In the genomic region with DNA sequence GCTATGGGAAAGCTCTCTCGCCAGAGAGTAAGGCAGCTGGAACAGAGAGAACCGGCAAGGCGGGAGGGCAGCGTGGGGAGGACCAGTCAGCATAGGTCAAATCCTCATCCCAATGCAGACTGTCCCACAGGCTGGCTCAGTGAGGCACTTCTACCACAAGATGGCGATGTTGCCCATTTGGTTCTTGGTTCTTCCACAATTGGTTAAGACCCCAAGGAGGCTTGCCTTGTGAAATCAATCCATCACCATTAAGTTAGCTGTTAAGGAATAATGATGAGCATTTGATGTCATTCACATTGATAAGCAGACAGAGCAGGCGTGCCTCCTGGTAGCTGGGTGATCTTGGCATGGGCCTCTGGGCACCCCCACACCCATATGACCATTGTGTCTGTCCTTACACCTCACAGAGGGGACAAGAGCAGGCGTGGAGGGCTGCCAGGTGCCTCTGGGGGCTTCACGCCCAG, we compare ENCODE assay signal across 8 cellular contexts. TPM values are rescaled to one million over a fixed set of nuclear protein-coding genes. Genes with fewer than 3 reads are reported as not detected.
DNase-seq lines count a peak whose midpoint lies in the region; ATAC-seq, FAIRE-seq and TF ChIP-seq lines count a peak whose summit lies in the region.

No MANE protein-coding gene starts in this region.

- 20% methylated on average over 8 of the region's 8 CpGs for WGBS in mesenchymal stem cell

- peaks cover 5 to 21% of the 10 kb centered on the region in 2 experiments for H3K27me3 ChIP-seq in mesenchymal stem cell (ENCODE audit: control insufficient read depth in 1 of 2, insufficient read depth in 1 of 2, low read length in 2 of 2)

- DNase-seq in 8988T (peak; percentile 71), GM12892 (ENCODE audit: insufficient read length) (peak; percentile 59), NCI-H524 treated with DMSO at 0.1 percent for 48 hours (lab: John Stamatoyannopoulos, UW) (peak; percentile 55), mesenchymal stem cell (peak; percentile 82)
- DNase-seq in activated CD4-positive, alpha-beta T cell treated with anti-CD3 and anti-CD28 coated beads, Interleukin-2, amount 50 U/mL, for 48 hours, result peak; percentile 68 to 73
- DNase-seq in effector memory CD8-positive, alpha-beta T cell, result peak; percentile 67 to 79 (median 71)
- DNase-seq in stimulated activated CD8-positive, alpha-beta memory T cell treated with anti-CD3 and anti-CD28 coated beads, Interleukin-4, amount 100 ng/mL, for 48 hours, result peak; percentile 80

- no peaks in the 10 kb centered on the region for H3K27me3 Mint-ChIP-seq in effector memory CD8-positive, alpha-beta T cell

- no peak for TF ChIP-seq POLR2A in GM12892 (IDR thresholded peaks at IDR 0.05; ENCODE audit: low read depth, low read length)

- H3K4ac ChIP-seq in mesenchymal stem cell (ENCODE audit: low read depth in 1 of 2, low read length in 2 of 2), result no peak overlapping the region

- no peak overlapping the region for H3K18ac ChIP-seq in mesenchymal stem cell (ENCODE audit: low read depth in 1 of 2, low read length in 2 of 2)

- H3K9ac ChIP-seq in mesenchymal stem cell (ENCODE audit: low read length), result no peak overlapping the region

- H3K27ac ChIP-seq in mesenchymal stem cell (ENCODE audit: low read length, poor library complexity, severe bottlenecking), result no peak overlapping the region

- H2AK5ac ChIP-seq in mesenchymal stem cell (ENCODE audit: low read length, severe bottlenecking), result no peak overlapping the region

- H3K36me3 ChIP-seq in mesenchymal stem cell (ENCODE audit: control insufficient read depth in 1 of 2, insufficient read depth in 2 of 2, low read depth in 1 of 2, low read length in 2 of 2), result no peaks in the 10 kb centered on the region

- no peak overlapping the region for H4K91ac ChIP-seq in mesenchymal stem cell (ENCODE audit: low read length)

- peak; percentile 93 for FAIRE-seq in GM12892 (lab: Jason Lieb, UNC)

- H3K9me3 Mint-ChIP-seq in effector memory CD8-positive, alpha-beta T cell, result no peaks in the 10 kb centered on the region

- H2BK5ac ChIP-seq in mesenchymal stem cell (ENCODE audit: low read depth, low read length, poor library complexity, severe bottlenecking), result no peak overlapping the region

- H3K4me1 ChIP-seq in mesenchymal stem cell (ENCODE audit: control insufficient read depth, insufficient read depth, low read depth, low read length), result peaks cover 4% of the 10 kb centered on the region

- no peaks in the 10 kb centered on the region for H3K9me3 ChIP-seq in mesenchymal stem cell (ENCODE audit: control insufficient read depth, low read length)

- H2BK15ac ChIP-seq in mesenchymal stem cell (ENCODE audit: low read depth, poor library complexity, severe bottlenecking), result no peak overlapping the region

- H3K4me2 ChIP-seq in mesenchymal stem cell (ENCODE audit: low read length, poor library complexity, severe bottlenecking), result no peak overlapping the region

- H3K27ac Mint-ChIP-seq in effector memory CD8-positive, alpha-beta T cell, result no peak overlapping the region

- no peak overlapping the region for H3K23ac ChIP-seq in mesenchymal stem cell (ENCODE audit: low read length in 2 of 2)

- peak; percentile 71 for ATAC-seq in HG03159 (IDR thresholded peaks at IDR 0.05; ENCODE audit: unreplicated experiment)
- ATAC-seq in effector memory CD8-positive, alpha-beta T cell (replicated peaks), result peak; percentile 85

- H3K79me1 ChIP-seq in mesenchymal stem cell (replicated peaks; ENCODE audit: low read length, poor library complexity, severe bottlenecking), result no peaks in the 10 kb centered on the region

- no peak overlapping the region for H3K4me3 Mint-ChIP-seq in effector memory CD8-positive, alpha-beta T cell

- no peak overlapping the region for H3K14ac ChIP-seq in mesenchymal stem cell (ENCODE audit: low read length in 2 of 2)

- no peak overlapping the region for H4K8ac ChIP-seq in mesenchymal stem cell (ENCODE audit: low read length)

- H3K4me1 Mint-ChIP-seq in effector memory CD8-positive, alpha-beta T cell (ENCODE audit: low read depth in 2 of 2), result peaks cover 0 to 4% of the 10 kb centered on the region in 2 donors

- H3K4me3 ChIP-seq in mesenchymal stem cell (ENCODE audit: insufficient read depth in 1 of 2, low read depth in 1 of 2, low read length in 2 of 2), result no peak overlapping the region

- H2BK120ac ChIP-seq in mesenchymal stem cell (ENCODE audit: low read depth, low read length), result no peak overlapping the region

- no peak overlapping the region for H2BK12ac ChIP-seq in mesenchymal stem cell (ENCODE audit: low read length in 2 of 2)

- no peaks in the 10 kb centered on the region for H3K36me3 Mint-ChIP-seq in effector memory CD8-positive, alpha-beta T cell (ENCODE audit: insufficient read depth)

- no peak overlapping the region for H2AFZ ChIP-seq in mesenchymal stem cell (ENCODE audit: low read depth, low read length)

RNA-seq across cellular contexts. Expression of a gene that starts 2.4 kb away (rescaled TPM):
- not detected for polyA plus RNA-seq in GM12892 (2012; ENCODE audit: missing spikeins)
- polyA plus RNA-seq in mesenchymal stem cell (2013, experiment 1 of 2), result not detected
- not detected for polyA plus RNA-seq in mesenchymal stem cell (2013, experiment 2 of 2)

RNA-seq across cellular contexts. Expression of a gene that starts 10.8 kb away (rescaled TPM):
- polyA plus RNA-seq in GM12892 (2012; ENCODE audit: missing spikeins), result not detected
- not detected for polyA plus RNA-seq in mesenchymal stem cell (2013, experiment 1 of 2)
- polyA plus RNA-seq in mesenchymal stem cell (2013, experiment 2 of 2), result not detected

RNA-seq across cellular contexts. Expression of a gene that starts 20.6 kb away (rescaled TPM):
- polyA plus RNA-seq in GM12892 (2012; ENCODE audit: missing spikeins), result 9.2 TPM
- polyA plus RNA-seq in mesenchymal stem cell (2013, experiment 1 of 2), result 4.6 TPM
- 4.0 TPM for polyA plus RNA-seq in mesenchymal stem cell (2013, experiment 2 of 2)

RNA-seq across cellular contexts. Expression of a gene that starts 49.0 kb away (rescaled TPM):
- polyA plus RNA-seq in GM12892 (2012; ENCODE audit: missing spikeins), result not detected
- not detected for polyA plus RNA-seq in mesenchymal stem cell (2013, experiment 1 of 2)
- polyA plus RNA-seq in mesenchymal stem cell (2013, experiment 2 of 2), result not detected
